ENCODE assay signal across 19 cellular contexts in genomic region chr2:65595641-65596040, GRCh38.
DNase-seq lines count a peak whose midpoint lies in the region; ATAC-seq and TF ChIP-seq lines count a peak whose summit lies in the region.
"Had no signal": no experiment of that assay in that cellular context is flagged by ENCODE, and none has a peak within 500 bp of the region (broad histone marks: within the 10 kb centered on the region; RNA-seq: fewer than 3 reads in every experiment).

No MANE protein-coding gene starts in this region.

- peaks cover 4% of the 10 kb centered on the region for H3K4me1 Mint-ChIP-seq in neural crest cell

- H3K4me3 Mint-ChIP-seq in neural crest cell, result no peak overlapping the region
- H3K4me3 Mint-ChIP-seq: CD4-positive, alpha-beta T cell had no signal

- H3K9me3 Mint-ChIP-seq in neural crest cell, result peaks cover 4% of the 10 kb centered on the region
- H3K9me3 Mint-ChIP-seq: CD4-positive, alpha-beta T cell had no signal

- H3K36me3 ChIP-seq in Karpas-422 (ENCODE audit: insufficient read depth, low read length), result no peaks in the 10 kb centered on the region
- H3K36me3 ChIP-seq: BE2C, SJCRH30 had no signal

- H3K27ac ChIP-seq in Karpas-422 (ENCODE audit: low read length), result no peak overlapping the region
- H3K27ac ChIP-seq: SJCRH30 had no signal

- no peaks in the 10 kb centered on the region for H3K36me3 Mint-ChIP-seq in neural crest cell (ENCODE audit: low read depth)

- H3K27me3 Mint-ChIP-seq in neural crest cell (ENCODE audit: low read depth), result no peaks in the 10 kb centered on the region

- no peaks in the 10 kb centered on the region; the same call in 1 of the 2 replicates for H3K9me2 ChIP-seq in Karpas-422 (replicated peaks; ENCODE audit: insufficient read depth, low read length)

- H3K79me2 ChIP-seq in Karpas-422 (ENCODE audit: low read length), result no peaks in the 10 kb centered on the region

- no peaks in the 10 kb centered on the region for H3K9me3 ChIP-seq in Karpas-422 (ENCODE audit: low read length)
- H3K9me3 ChIP-seq: BE2C, SJCRH30 had no signal

- H3K9ac ChIP-seq in Karpas-422 (ENCODE audit: low read length), result no peak overlapping the region

- no peak overlapping the region for H3K4me2 ChIP-seq in Karpas-422 (ENCODE audit: low read depth, low read length, poor library complexity, severe bottlenecking)

- H2AFZ ChIP-seq in Karpas-422 (ENCODE audit: low read length), result no peak overlapping the region

- peak overlapping the region; percentile 58 for H3K27ac Mint-ChIP-seq in neural crest cell (ENCODE audit: unreplicated experiment)
- H3K27ac Mint-ChIP-seq: CD4-positive, alpha-beta T cell had no signal

- no peaks in the 10 kb centered on the region for H4K20me1 ChIP-seq in Karpas-422 (ENCODE audit: insufficient read depth, low read depth, low read length)

- no peak overlapping the region for H3K4me3 ChIP-seq in Karpas-422 (ENCODE audit: low read length)
- H3K4me3 ChIP-seq: SJCRH30 had no signal

- ATAC-seq in SK-N-SH treated with all-trans-retinoic acid at 6 μM for 48 hours, result no peak
- ATAC-seq in HG03159 (IDR thresholded peaks at IDR 0.05; ENCODE audit: unreplicated experiment), result no peak

- H3K4me1 ChIP-seq in Karpas-422 (ENCODE audit: low read length), result no peaks in the 10 kb centered on the region
- H3K4me1 ChIP-seq: BE2C, SJCRH30 had no signal

- TF ChIP-seq CTCF in AG09319 (IDR thresholded peaks at IDR 0.05; ENCODE audit: low read depth, low read length) (no peak), neural crest cell (conservative IDR thresholded peaks at IDR 0.05) (no peak)

- no peaks in the 10 kb centered on the region for H3K27me3 ChIP-seq in Karpas-422 (ENCODE audit: low read length)
- H3K27me3 ChIP-seq: BE2C had no signal

- peak; percentile 40 for DNase-seq in AG09319 (ENCODE audit: extremely low read depth, low read depth)
- DNase-seq in fibroblast of gingiva (ENCODE audit: low read depth), result peak; percentile 38
- DNase-seq in neural crest cell (ENCODE audit: low read depth, low spot score), result no peak
- DNase-seq in NCI-H2081 (lab: John Stamatoyannopoulos, UW), result no peak
- no peak for DNase-seq in Karpas-422
- DNase-seq: BE2C; CD4-positive, alpha-beta T cell; DMS79; IMR-90; Kasumi-1; NCI-H1417; NCI-H1930; NCI-H2171; NCI-H748 treated with DMSO at 0.1 percent for 48 hours; OCI-M1; RPMI8226; SJCRH30 had no signal

TF ChIP-seq in SK-N-SH treated with all-trans-retinoic acid at 6 μM for 48 hours, 23 proteins besides CTCF, POLR2A, EP300 and RAD21:
- TF ChIP-seq PATZ1 (CRISPR knock-in tag; IDR thresholded peaks at IDR 0.05; ENCODE audit: borderline replicate concordance) (no peak), ISL1 (CRISPR knock-in tag; IDR thresholded peaks at IDR 0.05) (peak; percentile 49; the same call in 1 of the 2 replicates)

Comparison
In these comparisons a context has a peak if more than half of its experiments do, and no peak if none do; other contexts are left out.
1. DNase-seq: peak in AG09319 (single experiment) and fibroblast of gingiva (single experiment); none in neural crest cell (single experiment), NCI-H2081 (0 of 2) and Karpas-422 (single experiment).